In genomic region chr5:37873988-37874387, GRCh38 we compare ENCODE assay signal across 31 cellular contexts. TPM values are rescaled to one million over a fixed set of nuclear protein-coding genes. Genes with fewer than 3 reads are reported as not detected.
"Had no signal": no experiment of that assay in that cellular context is flagged by ENCODE, and none has a peak within 500 bp of the region (broad histone marks: within the 10 kb centered on the region; RNA-seq: fewer than 3 reads in every experiment).

No MANE protein-coding gene starts in this region.

- DNase-seq: effector memory CD8-positive, alpha-beta T cell; erythroblast; esophagus squamous epithelium; foreskin melanocyte; glutamatergic neuron; heart right ventricle; hippocampal formation; left cardiac atrium; left lung; mesenchymal stem cell; mucosa of descending colon; naive B cell; pancreas; right lobe of liver; small intestine; stimulated activated CD4-positive, alpha-beta T cell treated with anti-CD3 and anti-CD28 coated beads, Interleukin-15, amount 100 ng/mL, for 24 hours; stimulated activated CD4-positive, alpha-beta T cell treated with anti-CD3 and anti-CD28 coated beads, Interleukin-2, amount 100 ng/mL, for 48 hours; stimulated activated naive B cell treated with anti-CD40 and anti-IgM and Interleukin-4, amounts not matched to agents 10 μg/mL and 1 μg/mL and 100 μg/mL, for 72 hours; upper lobe of left lung had no signal

- H3K9me3 ChIP-seq: left lung, mucosa of descending colon, neutrophil, pancreas, right lobe of liver, thoracic aorta had no signal

- H3K4me3 Mint-ChIP-seq: effector memory CD8-positive, alpha-beta T cell; mesothelial cell of epicardium; naive B cell; natural killer cell treated with Interleukin-12 subunit alpha and Interleukin-12 subunit beta and Interleukin-15 and Interleukin-18, amount 100 ng/mL, for 72 hours; neural crest cell; stimulated activated naive B cell treated with anti-CD40 and anti-IgM and Interleukin-4, amounts not matched to agents 10 μg/mL and 1 μg/mL and 100 μg/mL, for 72 hours; stimulated activated naive CD8-positive, alpha-beta T cell treated with anti-CD3 and anti-CD28 coated beads, Interleukin-15, Interleukin-2, amounts not matched to agents 100 ng/mL and 50 ng/mL, for 24 hours had no signal

- H3K4me1 ChIP-seq: esophagus squamous epithelium, heart right ventricle, left lung, pancreas, right lobe of liver, tibial nerve, upper lobe of left lung had no signal

- H3K4me3 ChIP-seq: esophagus squamous epithelium, heart right ventricle, left lung, mucosa of descending colon, pancreas, right lobe of liver, thoracic aorta, tibial nerve, upper lobe of left lung had no signal

- H3K27ac ChIP-seq: esophagus squamous epithelium, heart right ventricle, left lung, neutrophil, pancreas, right lobe of liver, thoracic aorta, tibial nerve, upper lobe of left lung had no signal

- H3K9me3 Mint-ChIP-seq: mesothelial cell of epicardium; natural killer cell treated with Interleukin-12 subunit alpha and Interleukin-12 subunit beta and Interleukin-15 and Interleukin-18, amount 100 ng/mL, for 72 hours; neural crest cell; stimulated activated naive CD8-positive, alpha-beta T cell treated with anti-CD3 and anti-CD28 coated beads, Interleukin-15, Interleukin-2, amounts not matched to agents 100 ng/mL and 50 ng/mL, for 24 hours had no signal

- ATAC-seq: effector memory CD8-positive, alpha-beta T cell; heart right ventricle; left cardiac atrium; left lung; mucosa of descending colon; natural killer cell treated with Interleukin-12 subunit alpha and Interleukin-12 subunit beta and Interleukin-15 and Interleukin-18, amount 100 ng/mL, for 72 hours; pancreas; right lobe of liver; stimulated activated naive B cell treated with anti-CD40 and anti-IgM and Interleukin-4, amounts not matched to agents 10 μg/mL and 1 μg/mL and 100 μg/mL, for 72 hours had no signal

- H3K27me3 ChIP-seq: esophagus squamous epithelium, heart right ventricle, left lung, pancreas, right lobe of liver, tibial nerve, upper lobe of left lung had no signal

- H3K4me1 Mint-ChIP-seq: mesothelial cell of epicardium; naive B cell; stimulated activated naive B cell treated with anti-CD40 and anti-IgM and Interleukin-4, amounts not matched to agents 10 μg/mL and 1 μg/mL and 100 μg/mL, for 72 hours had no signal

- H3K36me3 ChIP-seq: esophagus squamous epithelium, heart right ventricle, left lung, neutrophil, pancreas, right lobe of liver, thoracic aorta, tibial nerve, upper lobe of left lung had no signal

- FAIRE-seq: endometrium, islet of Langerhans, pancreas, small intestine, urothelium cell line had no signal

- H3K36me3 Mint-ChIP-seq: mesothelial cell of epicardium; naive B cell; natural killer cell treated with Interleukin-12 subunit alpha and Interleukin-12 subunit beta and Interleukin-15 and Interleukin-18, amount 100 ng/mL, for 72 hours; stimulated activated naive B cell treated with anti-CD40 and anti-IgM and Interleukin-4, amounts not matched to agents 10 μg/mL and 1 μg/mL and 100 μg/mL, for 72 hours had no signal

- H3K27ac Mint-ChIP-seq: effector memory CD8-positive, alpha-beta T cell; mesothelial cell of epicardium; naive B cell; natural killer cell treated with Interleukin-12 subunit alpha and Interleukin-12 subunit beta and Interleukin-15 and Interleukin-18, amount 100 ng/mL, for 72 hours; stimulated activated naive B cell treated with anti-CD40 and anti-IgM and Interleukin-4, amounts not matched to agents 10 μg/mL and 1 μg/mL and 100 μg/mL, for 72 hours; stimulated activated naive CD8-positive, alpha-beta T cell treated with anti-CD3 and anti-CD28 coated beads, Interleukin-15, Interleukin-2, amounts not matched to agents 100 ng/mL and 50 ng/mL, for 24 hours had no signal

RNA-seq across cellular contexts. Expression of gene GDNF, which starts 34.1 kb away (rescaled TPM):
- total RNA-seq: dermis microvascular lymphatic vessel endothelial cell; left lung; lung microvascular endothelial cell; natural killer cell treated with Interleukin-12 subunit alpha and Interleukin-12 subunit beta and Interleukin-15 and Interleukin-18, amount 100 ng/mL, for 72 hours; tibial nerve had no signal
